ENCODE assay signal across 8 cellular contexts in genomic region chr1:155321577-155322497, GRCh38. TPM values are rescaled to one million over a fixed set of nuclear protein-coding genes. Genes with fewer than 3 reads are reported as not detected.
DNase-seq lines count a peak whose midpoint lies in the region; ATAC-seq and TF ChIP-seq lines count a peak whose summit lies in the region.

No MANE protein-coding gene starts in this region.

- H3K9me3 Mint-ChIP-seq in IgD-negative memory B cell, result no peaks in the 10 kb centered on the region

- POLR2A ChIA-PET in A673 (lab: Charles Lee; ENCODE audit: low non-redundant PET), result no interaction called here

- H3K36me3 Mint-ChIP-seq in IgD-negative memory B cell, result peaks cover 4% of the 10 kb centered on the region

- CTCF ChIA-PET in A673 (lab: Charles Lee), result interaction anchor here (0.5 to 2.7 kb wide), 6 partner anchors 47 to 771 kb away, joined by 4 to 28 read pairs (median 4); partner anchors contain the start of gene CLK2

- no peak overlapping the region for H3K27ac ChIP-seq in A673 (ENCODE audit: low read depth, low read length, poor library complexity, severe bottlenecking)
- H3K27ac ChIP-seq in muscle layer of colon (ENCODE audit: low read depth, low read length), result peak overlapping the region; percentile 98

- no peak overlapping the region for H3K27ac Mint-ChIP-seq in IgD-negative memory B cell

- H3K4me3 ChIP-seq in A673 (ENCODE audit: low read depth, low read length, poor library complexity, severe bottlenecking) (peak overlapping the region; percentile 68), muscle layer of colon (ENCODE audit: low read depth in 1 of 2, low read length in 2 of 2) (peak overlapping the region; percentile 83 to 95)

- H3K27me3 ChIP-seq in A673 (replicated peaks; ENCODE audit: insufficient read depth, low read depth, low read length, poor library complexity) (no peaks in the 10 kb centered on the region), muscle layer of colon (ENCODE audit: control insufficient read depth in 1 of 2, insufficient read depth in 2 of 2, low read length in 2 of 2) (no peaks in the 10 kb centered on the region)

- no peaks in the 10 kb centered on the region for H3K9me3 ChIP-seq in A673 (ENCODE audit: low read depth, low read length, poor library complexity, severe bottlenecking)
- H3K9me3 ChIP-seq in muscle layer of colon (ENCODE audit: low read length), result no peaks in the 10 kb centered on the region

- peaks cover 4 to 28% (median 15%) of the 10 kb centered on the region in 3 donors for H3K4me1 Mint-ChIP-seq in IgD-negative memory B cell

- H3K36me3 ChIP-seq in A673 (ENCODE audit: insufficient read depth, low read length, poor library complexity, severe bottlenecking) (peaks cover 34% of the 10 kb centered on the region), muscle layer of colon (ENCODE audit: insufficient read depth, low read length) (peaks cover 18% of the 10 kb centered on the region)

- in situ Hi-C loops in ACHN (cut with HindIII; ENCODE audit: low pct_ligation_motif_present, low pct_unique_long_range_greater_than_20kb, low sequenced_read_pairs), result loop anchor here (5.0 kb wide), 1 partner anchor 50 kb away; the partner anchor contains the start of gene CLK2

- DNase-seq in A673 (ENCODE audit: low spot score), result no peak
- peak; percentile 57 for DNase-seq in cerebellar cortex (ENCODE audit: low spot score)
- DNase-seq in ACHN, result no peak

- no peak for TF ChIP-seq CTCF in A673 (conservative IDR thresholded peaks at IDR 0.05; ENCODE audit: low read depth, low read length)

- BruUV-seq in A673 (replicated peaks; lab: Mats Ljungman, UMichigan), result no TSS peak

- H3K27me3 Mint-ChIP-seq in IgD-negative memory B cell, result no peaks in the 10 kb centered on the region

- intact Hi-C loops in A673 (cut with micrococcal nuclease; ENCODE audit: unreplicated experiment), result loop anchor here (2.0 to 10.0 kb wide), 5 partner anchors 45 to 273 kb away; partner anchors contain the start of genes ASH1L, HCN3, KRTCAP2 and MTX1

- ATAC-seq in GM18907 (IDR thresholded peaks at IDR 0.05; ENCODE audit: unreplicated experiment) (no peak), GM19351 (IDR thresholded peaks at IDR 0.05; ENCODE audit: unreplicated experiment) (no peak), GM18909 (IDR thresholded peaks at IDR 0.05; ENCODE audit: poor library complexity, unreplicated experiment) (no peak)

- H3K9ac ChIP-seq in muscle layer of colon (ENCODE audit: low read length), result peak overlapping the region; percentile 39

- H3K4me1 ChIP-seq in A673 (ENCODE audit: insufficient read depth, low read length, poor library complexity, severe bottlenecking) (peaks cover 27% of the 10 kb centered on the region), muscle layer of colon (ENCODE audit: insufficient read depth, low read length) (peaks cover 22% of the 10 kb centered on the region)

- H3K4me3 Mint-ChIP-seq in IgD-negative memory B cell, result peak overlapping the region; percentile 58 to 87 (median 80)

RNA-seq across cellular contexts. Expression of gene RUSC1, which starts 1.1 kb away (rescaled TPM):
- total RNA-seq in A673 (2021), result 42.2 and 43.9 TPM in 2 replicates
- polyA plus RNA-seq in IgD-negative memory B cell, result 8.9 TPM

RNA-seq across cellular contexts. Expression of gene FDPS, which starts 13.2 kb away (rescaled TPM):
- 449 and 481 TPM in 2 replicates for total RNA-seq in A673 (2021)
- 120 TPM for polyA plus RNA-seq in IgD-negative memory B cell

RNA-seq across cellular contexts. Expression of gene PKLR, which starts 20.6 kb away (rescaled TPM):
- not detected in 2 replicates for total RNA-seq in A673 (2021)
- not detected for polyA plus RNA-seq in IgD-negative memory B cell

RNA-seq across cellular contexts. Expression of gene HCN3, which starts 44.6 kb away (rescaled TPM):
- 11.3 and 12.2 TPM in 2 replicates for total RNA-seq in A673 (2021)
- polyA plus RNA-seq in IgD-negative memory B cell, result 2.3 TPM

RNA-seq across cellular contexts. Expression of gene CLK2, which starts 48.5 kb away (rescaled TPM):
- 70.2 and 79.1 TPM in 2 replicates for total RNA-seq in A673 (2021)
- 19.7 TPM for polyA plus RNA-seq in IgD-negative memory B cell
